In genomic region chr10:116636385-116636784, GRCh38 we compare ENCODE assay signal across 32 cellular contexts. TPM values are rescaled to one million over a fixed set of nuclear protein-coding genes. Genes with fewer than 3 reads are reported as not detected.
"Had no signal": no experiment of that assay in that cellular context is flagged by ENCODE, and none has a peak within 500 bp of the region (broad histone marks: within the 10 kb centered on the region; RNA-seq: fewer than 3 reads in every experiment).

No MANE protein-coding gene starts in this region.

- H3K4me1 Mint-ChIP-seq: endodermal cell, mesothelial cell of epicardium, naive B cell had no signal

- H3K27ac ChIP-seq: colonic mucosa, epithelial cell of prostate, esophagus squamous epithelium, gastrocnemius medialis, heart right ventricle, left lung, lower lobe of right lung had no signal

- H3K9me3 ChIP-seq: colonic mucosa, gastrocnemius medialis, left lung, lower lobe of right lung, mucosa of descending colon had no signal

- ATAC-seq: effector memory CD8-positive, alpha-beta T cell; esophagus mucosa; gastrocnemius medialis; heart right ventricle; left cardiac atrium; left lung; left ventricle myocardium superior; lower lobe of right lung; mucosa of descending colon had no signal

- H3K4me3 ChIP-seq: colonic mucosa, esophagus squamous epithelium, gastrocnemius medialis, heart right ventricle, left lung, lower lobe of right lung, mucosa of descending colon had no signal

- H3K36me3 Mint-ChIP-seq: mesothelial cell of epicardium, naive B cell had no signal

- H3K27me3 ChIP-seq: colonic mucosa, gastrocnemius medialis, left lung had no signal

- FAIRE-seq: endometrium, islet of Langerhans, keratinocyte had no signal

- DNase-seq: colonic mucosa; cortex of kidney; effector CD8-positive, alpha-beta T cell; effector memory CD8-positive, alpha-beta T cell; endodermal cell; erythroblast; esophagus squamous epithelium; foreskin fibroblast; foreskin melanocyte; gastrocnemius medialis; glutamatergic neuron; heart right ventricle; hippocampal formation; left cardiac atrium; left lung; left ventricle myocardium superior; lower lobe of right lung; mucosa of descending colon; naive B cell had no signal

- H3K4me3 Mint-ChIP-seq: dendritic cell treated with granulocyte-macrophage colony-stimulating factor and Interleukin-4, amounts not matched to agents 40 ng/mL and 50 ng/mL, for 4 days; effector memory CD8-positive, alpha-beta T cell; endodermal cell; mesothelial cell of epicardium; naive B cell had no signal

- H3K9me3 Mint-ChIP-seq: dendritic cell treated with granulocyte-macrophage colony-stimulating factor and Interleukin-4, amounts not matched to agents 40 ng/mL and 50 ng/mL, for 4 days had no signal

- H3K27ac Mint-ChIP-seq: dendritic cell treated with granulocyte-macrophage colony-stimulating factor and Interleukin-4, amounts not matched to agents 40 ng/mL and 50 ng/mL, for 4 days; effector memory CD8-positive, alpha-beta T cell; endodermal cell; mesothelial cell of epicardium had no signal

- H3K36me3 ChIP-seq: colonic mucosa, esophagus squamous epithelium, gastrocnemius medialis, heart right ventricle, left lung, lower lobe of right lung had no signal

- H3K4me1 ChIP-seq: colonic mucosa, esophagus squamous epithelium, gastrocnemius medialis, heart right ventricle, left lung, lower lobe of right lung had no signal

- H3K27me3 Mint-ChIP-seq: effector memory CD8-positive, alpha-beta T cell; naive B cell had no signal

RNA-seq across cellular contexts. Expression of gene PNLIPRP2, which starts 15.6 kb away (rescaled TPM):
- total RNA-seq: dermis microvascular lymphatic vessel endothelial cell, esophagus mucosa, esophagus squamous epithelium, gastrocnemius medialis, glomerular endothelial cell, heart right ventricle, kidney epithelial cell, left cardiac atrium, left lung, left ventricle myocardium superior, lower lobe of right lung, lung microvascular endothelial cell, mesothelial cell of epicardium, myocyte had no signal
- polyA plus RNA-seq: keratinocyte had no signal

RNA-seq across cellular contexts. Expression of gene PNLIPRP1, which starts 45.6 kb away (rescaled TPM):
- total RNA-seq: dermis microvascular lymphatic vessel endothelial cell, endodermal cell, esophagus mucosa, esophagus squamous epithelium, gastrocnemius medialis, glomerular endothelial cell, kidney epithelial cell, left cardiac atrium, left lung, left ventricle myocardium superior, lower leg skin, lower lobe of right lung, lung microvascular endothelial cell, mesothelial cell of epicardium, myocyte had no signal
- polyA plus RNA-seq: keratinocyte had no signal
